ENCODE assay signal across 1 cellular context in the genomic region with DNA sequence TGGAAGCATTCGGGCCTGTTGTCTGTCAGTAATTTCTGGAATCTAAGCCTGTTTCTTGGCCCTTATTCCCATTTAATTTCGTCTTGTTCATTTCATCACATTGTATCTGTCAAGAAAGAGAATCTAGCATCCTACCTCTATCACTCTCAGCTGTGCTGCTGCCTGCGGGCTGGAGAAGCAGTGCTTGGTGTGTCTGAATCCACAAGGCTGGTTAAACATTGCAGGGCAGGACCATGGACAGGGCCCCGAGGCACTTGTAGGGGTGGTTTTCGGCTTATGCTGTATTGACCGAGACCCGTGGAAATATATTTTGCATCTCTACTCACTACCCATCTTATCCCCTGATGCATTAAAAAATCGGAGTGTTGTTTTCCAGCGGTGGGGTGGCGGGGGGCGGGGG.
A peak's percentile ranks its signal among the peaks of the same experiment; 100 is the strongest.
TF ChIP-seq lines count a peak whose summit lies in the region.

No MANE protein-coding gene starts in this region.

TF ChIP-seq in HepG2, 621 proteins besides CTCF, POLR2A, EP300 and RAD21 (continued from another document and continues in another):
- TF ChIP-seq, protein P1, sequence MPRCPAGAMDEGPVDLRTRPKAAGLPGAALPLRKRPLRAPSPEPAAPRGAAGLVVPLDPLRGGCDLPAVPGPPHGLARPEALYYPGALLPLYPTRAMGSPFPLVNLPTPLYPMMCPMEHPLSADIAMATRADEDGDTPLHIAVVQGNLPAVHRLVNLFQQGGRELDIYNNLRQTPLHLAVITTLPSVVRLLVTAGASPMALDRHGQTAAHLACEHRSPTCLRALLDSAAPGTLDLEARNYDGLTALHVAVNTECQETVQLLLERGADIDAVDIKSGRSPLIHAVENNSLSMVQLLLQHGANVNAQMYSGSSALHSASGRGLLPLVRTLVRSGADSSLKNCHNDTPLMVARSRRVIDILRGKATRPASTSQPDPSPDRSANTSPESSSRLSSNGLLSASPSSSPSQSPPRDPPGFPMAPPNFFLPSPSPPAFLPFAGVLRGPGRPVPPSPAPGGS (CRISPR knock-in tag; IDR thresholded peaks at IDR 0.05) = no peak
- TF ChIP-seq NFE2L2 (IDR thresholded peaks at IDR 0.05; ENCODE audit: low read length) (no peak), NR2C2 (CRISPR knock-in tag; IDR thresholded peaks at IDR 0.05; ENCODE audit: borderline replicate concordance) (no peak), ZNF607 (CRISPR knock-in tag; IDR thresholded peaks at IDR 0.05; ENCODE audit: borderline replicate concordance) (peak; percentile 38; the same call in 1 of the 2 replicates), SRSF1 (optimal IDR thresholded peaks at IDR 0.05; ENCODE audit: low read depth, low read length) (no peak), ZFP37 (CRISPR knock-in tag; IDR thresholded peaks at IDR 0.05; ENCODE audit: borderline replicate concordance) (peak; percentile 83; the same call in 1 of the 2 replicates), SATB2 (CRISPR knock-in tag; IDR thresholded peaks at IDR 0.05) (peak; percentile 75; the same call in 1 of the 2 replicates), SOX5 (CRISPR knock-in tag; IDR thresholded peaks at IDR 0.05; ENCODE audit: borderline replicate concordance) (peak; percentile 37; the same call in 1 of the 2 replicates), WIZ (CRISPR knock-in tag; IDR thresholded peaks at IDR 0.05) (peak; percentile 88), BCL6 (CRISPR knock-in tag; IDR thresholded peaks at IDR 0.05) (peak; percentile 45), KDM2A (CRISPR knock-in tag; IDR thresholded peaks at IDR 0.05; ENCODE audit: borderline replicate concordance, low read depth) (peak; percentile 69; the same call in 1 of the 2 replicates), ARNTL (CRISPR knock-in tag; IDR thresholded peaks at IDR 0.05) (no peak), ZNF205 (CRISPR knock-in tag; IDR thresholded peaks at IDR 0.05) (0 out of 2 replicates have a peak, but pooled peaks have one; percentile 56), MIXL1 (CRISPR knock-in tag; IDR thresholded peaks at IDR 0.05) (peak; percentile 77; the same call in 1 of the 2 replicates), ZSCAN29 (CRISPR knock-in tag; conservative IDR thresholded peaks at IDR 0.05) (no peak), ZNF777 (CRISPR knock-in tag; IDR thresholded peaks at IDR 0.05) (no peak), NR2F6 (IDR thresholded peaks at IDR 0.05) (no peak), NR2F6 (CRISPR knock-in tag; IDR thresholded peaks at IDR 0.05) (peak; percentile 27; the same call in 1 of the 2 replicates), ZNF234 (CRISPR knock-in tag; conservative IDR thresholded peaks at IDR 0.05) (no peak), YEATS2 (CRISPR knock-in tag; IDR thresholded peaks at IDR 0.05; ENCODE audit: borderline replicate concordance) (peak; percentile 35; the same call in 1 of the 2 replicates), ZNF766 (CRISPR knock-in tag; IDR thresholded peaks at IDR 0.05; ENCODE audit: borderline replicate concordance) (peak; percentile 65; the same call in 1 of the 2 replicates), ZFYVE20 (CRISPR knock-in tag; IDR thresholded peaks at IDR 0.05; ENCODE audit: borderline replicate concordance, low read depth) (0 out of 2 replicates have a peak, but pooled peaks have one; percentile 59), HDAC2 (CRISPR knock-in tag; IDR thresholded peaks at IDR 0.05) (peak; percentile 81), TMF1 (CRISPR knock-in tag; IDR thresholded peaks at IDR 0.05; ENCODE audit: low read depth) (0 out of 2 replicates have a peak, but pooled peaks have one; percentile 40), ONECUT2 (CRISPR knock-in tag; IDR thresholded peaks at IDR 0.05) (0 out of 2 replicates have a peak, but pooled peaks have one; percentile 34), ZSCAN9 (CRISPR knock-in tag; IDR thresholded peaks at IDR 0.05; ENCODE audit: borderline replicate concordance) (peak; percentile 96), ZNF839 (CRISPR knock-in tag; IDR thresholded peaks at IDR 0.05; ENCODE audit: borderline replicate concordance) (no peak), KLF11 (CRISPR knock-in tag; IDR thresholded peaks at IDR 0.05) (peak; percentile 95), SAP130 (CRISPR knock-in tag; IDR thresholded peaks at IDR 0.05; ENCODE audit: low read depth) (peak; percentile 76)
- TF ChIP-seq, protein P2, sequence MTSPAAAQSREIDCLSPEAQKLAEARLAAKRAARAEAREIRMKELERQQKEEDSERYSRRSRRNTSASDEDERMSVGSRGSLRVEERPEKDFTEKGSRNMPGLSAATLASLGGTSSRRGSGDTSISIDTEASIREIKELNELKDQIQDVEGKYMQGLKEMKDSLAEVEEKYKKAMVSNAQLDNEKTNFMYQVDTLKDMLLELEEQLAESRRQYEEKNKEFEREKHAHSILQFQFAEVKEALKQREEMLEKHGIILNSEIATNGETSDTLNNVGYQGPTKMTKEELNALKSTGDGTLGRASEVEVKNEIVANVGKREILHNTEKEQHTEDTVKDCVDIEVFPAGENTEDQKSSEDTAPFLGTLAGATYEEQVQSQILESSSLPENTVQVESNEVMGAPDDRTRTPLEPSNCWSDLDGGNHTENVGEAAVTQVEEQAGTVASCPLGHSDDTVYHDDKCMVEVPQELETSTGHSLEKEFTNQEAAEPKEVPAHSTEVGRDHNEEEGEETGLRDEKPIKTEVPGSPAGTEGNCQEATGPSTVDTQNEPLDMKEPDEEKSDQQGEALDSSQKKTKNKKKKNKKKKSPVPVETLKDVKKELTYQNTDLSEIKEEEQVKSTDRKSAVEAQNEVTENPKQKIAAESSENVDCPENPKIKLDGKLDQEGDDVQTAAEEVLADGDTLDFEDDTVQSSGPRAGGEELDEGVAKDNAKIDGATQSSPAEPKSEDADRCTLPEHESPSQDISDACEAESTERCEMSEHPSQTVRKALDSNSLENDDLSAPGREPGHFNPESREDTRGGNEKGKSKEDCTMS (CRISPR knock-in tag; conservative IDR thresholded peaks at IDR 0.05) = 0 out of 2 replicates have a peak, but pooled peaks have one; percentile 71
- TF ChIP-seq, protein P3, sequence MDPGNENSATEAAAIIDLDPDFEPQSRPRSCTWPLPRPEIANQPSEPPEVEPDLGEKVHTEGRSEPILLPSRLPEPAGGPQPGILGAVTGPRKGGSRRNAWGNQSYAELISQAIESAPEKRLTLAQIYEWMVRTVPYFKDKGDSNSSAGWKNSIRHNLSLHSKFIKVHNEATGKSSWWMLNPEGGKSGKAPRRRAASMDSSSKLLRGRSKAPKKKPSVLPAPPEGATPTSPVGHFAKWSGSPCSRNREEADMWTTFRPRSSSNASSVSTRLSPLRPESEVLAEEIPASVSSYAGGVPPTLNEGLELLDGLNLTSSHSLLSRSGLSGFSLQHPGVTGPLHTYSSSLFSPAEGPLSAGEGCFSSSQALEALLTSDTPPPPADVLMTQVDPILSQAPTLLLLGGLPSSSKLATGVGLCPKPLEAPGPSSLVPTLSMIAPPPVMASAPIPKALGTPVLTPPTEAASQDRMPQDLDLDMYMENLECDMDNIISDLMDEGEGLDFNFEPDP (CRISPR knock-in tag; conservative IDR thresholded peaks at IDR 0.05) = no peak
- TF ChIP-seq, protein P4, sequence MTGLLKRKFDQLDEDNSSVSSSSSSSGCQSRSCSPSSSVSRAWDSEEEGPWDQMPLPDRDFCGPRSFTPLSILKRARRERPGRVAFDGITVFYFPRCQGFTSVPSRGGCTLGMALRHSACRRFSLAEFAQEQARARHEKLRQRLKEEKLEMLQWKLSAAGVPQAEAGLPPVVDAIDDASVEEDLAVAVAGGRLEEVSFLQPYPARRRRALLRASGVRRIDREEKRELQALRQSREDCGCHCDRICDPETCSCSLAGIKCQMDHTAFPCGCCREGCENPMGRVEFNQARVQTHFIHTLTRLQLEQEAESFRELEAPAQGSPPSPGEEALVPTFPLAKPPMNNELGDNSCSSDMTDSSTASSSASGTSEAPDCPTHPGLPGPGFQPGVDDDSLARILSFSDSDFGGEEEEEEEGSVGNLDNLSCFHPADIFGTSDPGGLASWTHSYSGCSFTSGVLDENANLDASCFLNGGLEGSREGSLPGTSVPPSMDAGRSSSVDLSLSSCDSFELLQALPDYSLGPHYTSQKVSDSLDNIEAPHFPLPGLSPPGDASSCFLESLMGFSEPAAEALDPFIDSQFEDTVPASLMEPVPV (CRISPR knock-in tag; IDR thresholded peaks at IDR 0.05) = no peak
- TF ChIP-seq, protein P5, sequence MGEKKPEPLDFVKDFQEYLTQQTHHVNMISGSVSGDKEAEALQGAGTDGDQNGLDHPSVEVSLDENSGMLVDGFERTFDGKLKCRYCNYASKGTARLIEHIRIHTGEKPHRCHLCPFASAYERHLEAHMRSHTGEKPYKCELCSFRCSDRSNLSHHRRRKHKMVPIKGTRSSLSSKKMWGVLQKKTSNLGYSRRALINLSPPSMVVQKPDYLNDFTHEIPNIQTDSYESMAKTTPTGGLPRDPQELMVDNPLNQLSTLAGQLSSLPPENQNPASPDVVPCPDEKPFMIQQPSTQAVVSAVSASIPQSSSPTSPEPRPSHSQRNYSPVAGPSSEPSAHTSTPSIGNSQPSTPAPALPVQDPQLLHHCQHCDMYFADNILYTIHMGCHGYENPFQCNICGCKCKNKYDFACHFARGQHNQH (CRISPR knock-in tag; IDR thresholded peaks at IDR 0.05) = peak; percentile 63; the same call in 1 of the 2 replicates
- TF ChIP-seq, protein P6, sequence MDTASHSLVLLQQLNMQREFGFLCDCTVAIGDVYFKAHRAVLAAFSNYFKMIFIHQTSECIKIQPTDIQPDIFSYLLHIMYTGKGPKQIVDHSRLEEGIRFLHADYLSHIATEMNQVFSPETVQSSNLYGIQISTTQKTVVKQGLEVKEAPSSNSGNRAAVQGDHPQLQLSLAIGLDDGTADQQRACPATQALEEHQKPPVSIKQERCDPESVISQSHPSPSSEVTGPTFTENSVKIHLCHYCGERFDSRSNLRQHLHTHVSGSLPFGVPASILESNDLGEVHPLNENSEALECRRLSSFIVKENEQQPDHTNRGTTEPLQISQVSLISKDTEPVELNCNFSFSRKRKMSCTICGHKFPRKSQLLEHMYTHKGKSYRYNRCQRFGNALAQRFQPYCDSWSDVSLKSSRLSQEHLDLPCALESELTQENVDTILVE (CRISPR knock-in tag; IDR thresholded peaks at IDR 0.05) = peak; percentile 90
- TF ChIP-seq, protein P7, sequence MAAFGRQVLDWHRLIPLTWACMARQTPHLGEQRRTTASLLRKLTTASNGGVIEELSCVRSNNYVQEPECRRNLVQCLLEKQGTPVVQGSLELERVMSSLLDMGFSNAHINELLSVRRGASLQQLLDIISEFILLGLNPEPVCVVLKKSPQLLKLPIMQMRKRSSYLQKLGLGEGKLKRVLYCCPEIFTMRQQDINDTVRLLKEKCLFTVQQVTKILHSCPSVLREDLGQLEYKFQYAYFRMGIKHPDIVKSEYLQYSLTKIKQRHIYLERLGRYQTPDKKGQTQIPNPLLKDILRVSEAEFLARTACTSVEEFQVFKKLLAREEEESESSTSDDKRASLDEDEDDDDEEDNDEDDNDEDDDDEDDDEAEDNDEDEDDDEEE (CRISPR knock-in tag; IDR thresholded peaks at IDR 0.05) = no peak
- TF ChIP-seq, protein P8, sequence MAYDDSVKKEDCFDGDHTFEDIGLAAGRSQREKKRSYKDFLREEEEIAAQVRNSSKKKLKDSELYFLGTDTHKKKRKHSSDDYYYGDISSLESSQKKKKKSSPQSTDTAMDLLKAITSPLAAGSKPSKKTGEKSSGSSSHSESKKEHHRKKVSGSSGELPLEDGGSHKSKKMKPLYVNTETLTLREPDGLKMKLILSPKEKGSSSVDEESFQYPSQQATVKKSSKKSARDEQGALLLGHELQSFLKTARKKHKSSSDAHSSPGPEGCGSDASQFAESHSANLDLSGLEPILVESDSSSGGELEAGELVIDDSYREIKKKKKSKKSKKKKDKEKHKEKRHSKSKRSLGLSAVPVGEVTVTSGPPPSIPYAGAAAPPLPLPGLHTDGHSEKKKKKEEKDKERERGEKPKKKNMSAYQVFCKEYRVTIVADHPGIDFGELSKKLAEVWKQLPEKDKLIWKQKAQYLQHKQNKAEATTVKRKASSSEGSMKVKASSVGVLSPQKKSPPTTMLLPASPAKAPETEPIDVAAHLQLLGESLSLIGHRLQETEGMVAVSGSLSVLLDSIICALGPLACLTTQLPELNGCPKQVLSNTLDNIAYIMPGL (CRISPR knock-in tag; IDR thresholded peaks at IDR 0.05; ENCODE audit: borderline replicate concordance in 1 of 2, low read depth in 1 of 2) = 0 out of 4 replicates have a peak, but pooled peaks of 1 of the 2 experiments have one; percentile 24
- TF ChIP-seq, protein P9, sequence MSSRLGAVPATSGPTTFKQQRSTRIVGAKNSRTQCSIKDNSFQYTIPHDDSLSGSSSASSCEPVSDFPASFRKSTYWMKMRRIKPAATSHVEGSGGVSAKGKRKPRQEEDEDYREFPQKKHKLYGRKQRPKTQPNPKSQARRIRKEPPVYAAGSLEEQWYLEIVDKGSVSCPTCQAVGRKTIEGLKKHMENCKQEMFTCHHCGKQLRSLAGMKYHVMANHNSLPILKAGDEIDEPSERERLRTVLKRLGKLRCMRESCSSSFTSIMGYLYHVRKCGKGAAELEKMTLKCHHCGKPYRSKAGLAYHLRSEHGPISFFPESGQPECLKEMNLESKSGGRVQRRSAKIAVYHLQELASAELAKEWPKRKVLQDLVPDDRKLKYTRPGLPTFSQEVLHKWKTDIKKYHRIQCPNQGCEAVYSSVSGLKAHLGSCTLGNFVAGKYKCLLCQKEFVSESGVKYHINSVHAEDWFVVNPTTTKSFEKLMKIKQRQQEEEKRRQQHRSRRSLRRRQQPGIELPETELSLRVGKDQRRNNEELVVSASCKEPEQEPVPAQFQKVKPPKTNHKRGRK (CRISPR knock-in tag; IDR thresholded peaks at IDR 0.05) = no peak
- TF ChIP-seq, protein P10, sequence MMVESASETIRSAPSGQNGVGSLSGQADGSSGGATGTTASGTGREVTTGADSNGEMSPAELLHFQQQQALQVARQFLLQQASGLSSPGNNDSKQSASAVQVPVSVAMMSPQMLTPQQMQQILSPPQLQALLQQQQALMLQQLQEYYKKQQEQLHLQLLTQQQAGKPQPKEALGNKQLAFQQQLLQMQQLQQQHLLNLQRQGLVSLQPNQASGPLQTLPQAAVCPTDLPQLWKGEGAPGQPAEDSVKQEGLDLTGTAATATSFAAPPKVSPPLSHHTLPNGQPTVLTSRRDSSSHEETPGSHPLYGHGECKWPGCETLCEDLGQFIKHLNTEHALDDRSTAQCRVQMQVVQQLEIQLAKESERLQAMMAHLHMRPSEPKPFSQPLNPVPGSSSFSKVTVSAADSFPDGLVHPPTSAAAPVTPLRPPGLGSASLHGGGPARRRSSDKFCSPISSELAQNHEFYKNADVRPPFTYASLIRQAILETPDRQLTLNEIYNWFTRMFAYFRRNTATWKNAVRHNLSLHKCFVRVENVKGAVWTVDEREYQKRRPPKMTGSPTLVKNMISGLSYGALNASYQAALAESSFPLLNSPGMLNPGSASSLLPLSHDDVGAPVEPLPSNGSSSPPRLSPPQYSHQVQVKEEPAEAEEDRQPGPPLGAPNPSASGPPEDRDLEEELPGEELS (CRISPR knock-in tag; IDR thresholded peaks at IDR 0.05) = no peak
- TF ChIP-seq, protein P11, sequence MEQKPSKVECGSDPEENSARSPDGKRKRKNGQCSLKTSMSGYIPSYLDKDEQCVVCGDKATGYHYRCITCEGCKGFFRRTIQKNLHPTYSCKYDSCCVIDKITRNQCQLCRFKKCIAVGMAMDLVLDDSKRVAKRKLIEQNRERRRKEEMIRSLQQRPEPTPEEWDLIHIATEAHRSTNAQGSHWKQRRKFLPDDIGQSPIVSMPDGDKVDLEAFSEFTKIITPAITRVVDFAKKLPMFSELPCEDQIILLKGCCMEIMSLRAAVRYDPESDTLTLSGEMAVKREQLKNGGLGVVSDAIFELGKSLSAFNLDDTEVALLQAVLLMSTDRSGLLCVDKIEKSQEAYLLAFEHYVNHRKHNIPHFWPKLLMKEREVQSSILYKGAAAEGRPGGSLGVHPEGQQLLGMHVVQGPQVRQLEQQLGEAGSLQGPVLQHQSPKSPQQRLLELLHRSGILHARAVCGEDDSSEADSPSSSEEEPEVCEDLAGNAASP (CRISPR knock-in tag; IDR thresholded peaks at IDR 0.05; ENCODE audit: borderline replicate concordance) = peak; percentile 65; the same call in 1 of the 2 replicates
